1 cellular context compared by ENCODE assay signal in genomic region chr1:178034676-178035075, GRCh38.
A peak's percentile ranks its signal among the peaks of the same experiment; 100 is the strongest.
TF ChIP-seq lines count a peak whose summit lies in the region.

No MANE protein-coding gene starts in this region.

TF ChIP-seq in liver, 16 proteins besides CTCF, POLR2A, EP300 and RAD21 (continued from another document):
- TF ChIP-seq, protein P1, sequence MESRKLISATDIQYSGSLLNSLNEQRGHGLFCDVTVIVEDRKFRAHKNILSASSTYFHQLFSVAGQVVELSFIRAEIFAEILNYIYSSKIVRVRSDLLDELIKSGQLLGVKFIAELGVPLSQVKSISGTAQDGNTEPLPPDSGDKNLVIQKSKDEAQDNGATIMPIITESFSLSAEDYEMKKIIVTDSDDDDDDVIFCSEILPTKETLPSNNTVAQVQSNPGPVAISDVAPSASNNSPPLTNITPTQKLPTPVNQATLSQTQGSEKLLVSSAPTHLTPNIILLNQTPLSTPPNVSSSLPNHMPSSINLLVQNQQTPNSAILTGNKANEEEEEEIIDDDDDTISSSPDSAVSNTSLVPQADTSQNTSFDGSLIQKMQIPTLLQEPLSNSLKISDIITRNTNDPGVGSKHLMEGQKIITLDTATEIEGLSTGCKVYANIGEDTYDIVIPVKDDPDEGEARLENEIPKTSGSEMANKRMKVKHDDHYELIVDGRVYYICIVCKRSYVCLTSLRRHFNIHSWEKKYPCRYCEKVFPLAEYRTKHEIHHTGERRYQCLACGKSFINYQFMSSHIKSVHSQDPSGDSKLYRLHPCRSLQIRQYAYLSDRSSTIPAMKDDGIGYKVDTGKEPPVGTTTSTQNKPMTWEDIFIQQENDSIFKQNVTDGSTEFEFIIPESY (IDR thresholded peaks at IDR 0.05), result no peak
- TF ChIP-seq TAF1 (conservative IDR thresholded peaks at IDR 0.05) (no peak), ATF3 (IDR thresholded peaks at IDR 0.05) (no peak), RXRA (IDR thresholded peaks at IDR 0.05) (peak; percentile 73 to 74), NR2F2 (IDR thresholded peaks at IDR 0.05) (no peak), HNF4G (IDR thresholded peaks at IDR 0.05) (no peak), SP1 (IDR thresholded peaks at IDR 0.05) (peak; percentile 87), HNF4A (conservative IDR thresholded peaks at IDR 0.05) (peak in 1 of 2 donors; percentile 56)
